ENCODE assay signal across 1 cellular context in genomic region chr7:12866237-12866636, GRCh38.
TF ChIP-seq lines count a peak whose summit lies in the region.

No MANE protein-coding gene starts in this region.

TF ChIP-seq in K562, 482 proteins besides CTCF, POLR2A, EP300 and RAD21 (continued from another document):
- TF ChIP-seq PBX2 (CRISPR knock-in tag; IDR thresholded peaks at IDR 0.05; ENCODE audit: low read depth) (no peak), PBX2 (tag; conservative IDR thresholded peaks at IDR 0.05; ENCODE audit: low read depth) (peak; percentile 42; the same call in 1 of the 2 replicates), SP1 (CRISPR knock-in tag; IDR thresholded peaks at IDR 0.05) (no peak), TAL1 (IDR thresholded peaks at IDR 0.05) (peak; percentile 25; the same call in 1 of the 2 replicates), ZNF609 (CRISPR knock-in tag; IDR thresholded peaks at IDR 0.05; ENCODE audit: borderline replicate concordance) (no peak), ZNF398 (CRISPR knock-in tag; IDR thresholded peaks at IDR 0.05) (no peak), TAF9B (IDR thresholded peaks at IDR 0.05; ENCODE audit: partially characterized antibody) (no peak), TCF3 (CRISPR knock-in tag; IDR thresholded peaks at IDR 0.05) (peak; percentile 53; the same call in 1 of the 2 replicates), SAFB (IDR thresholded peaks at IDR 0.05; ENCODE audit: borderline replicate concordance, low read depth, low read length) (no peak), KLF6 (CRISPR knock-in tag; IDR thresholded peaks at IDR 0.05; ENCODE audit: borderline replicate concordance) (no peak), TBL1XR1 (IDR thresholded peaks at IDR 0.05; ENCODE audit: low read length in 2 of 2) (no peak), CBX2 (IDR thresholded peaks at IDR 0.05; ENCODE audit: insufficient read depth, low read length, poor library complexity, severe bottlenecking) (no peak), TCF7 (IDR thresholded peaks at IDR 0.05; ENCODE audit: borderline replicate concordance) (no peak), SMARCE1 (IDR thresholded peaks at IDR 0.05) (no peak), ZNF584 (CRISPR knock-in tag; IDR thresholded peaks at IDR 0.05; ENCODE audit: low read depth) (no peak), ZNF444 (CRISPR knock-in tag; IDR thresholded peaks at IDR 0.05) (no peak), ARID3B (CRISPR knock-in tag; IDR thresholded peaks at IDR 0.05; ENCODE audit: borderline replicate concordance) (no peak), E2F8 (IDR thresholded peaks at IDR 0.05; ENCODE audit: low read depth, partially characterized antibody) (no peak), NCOA2 (IDR thresholded peaks at IDR 0.05; ENCODE audit: partially characterized antibody in 2 of 2) (no peak), SNAPC5 (CRISPR knock-in tag; IDR thresholded peaks at IDR 0.05) (no peak), SLC30A9 (CRISPR knock-in tag; IDR thresholded peaks at IDR 0.05) (no peak), ATF6 (CRISPR knock-in tag; IDR thresholded peaks at IDR 0.05) (no peak), SMAD4 (CRISPR knock-in tag; conservative IDR thresholded peaks at IDR 0.05) (no peak), IFI16 (CRISPR knock-in tag; IDR thresholded peaks at IDR 0.05) (no peak), MAFG (tag; conservative IDR thresholded peaks at IDR 0.05) (no peak), U2AF2 (optimal IDR thresholded peaks at IDR 0.05; ENCODE audit: low read depth, low read length) (no peak), ILK (tag; IDR thresholded peaks at IDR 0.05; ENCODE audit: borderline replicate concordance, low read depth) (no peak), ETV6 (IDR thresholded peaks at IDR 0.05; ENCODE audit: borderline replicate concordance in 1 of 2, low read depth in 2 of 2, low read length in 1 of 2) (no peak), ETV6 (CRISPR knock-in tag; IDR thresholded peaks at IDR 0.05; ENCODE audit: borderline replicate concordance) (no peak), STAT5A (IDR thresholded peaks at IDR 0.05; ENCODE audit: borderline replicate concordance, low read length) (peak; percentile 12; the same call in 1 of the 2 replicates), ARID1B (IDR thresholded peaks at IDR 0.05) (peak; percentile 59), MEIS2 (IDR thresholded peaks at IDR 0.05; ENCODE audit: partially characterized antibody) (peak; percentile 67), HEY1 (CRISPR knock-in tag; IDR thresholded peaks at IDR 0.05; ENCODE audit: borderline replicate concordance) (no peak), ZNF175 (CRISPR knock-in tag; IDR thresholded peaks at IDR 0.05; ENCODE audit: low read depth) (no peak), ID3 (CRISPR knock-in tag; IDR thresholded peaks at IDR 0.05) (no peak), ID3 (tag; IDR thresholded peaks at IDR 0.05) (peak; percentile 72; the same call in 1 of the 2 replicates), TEAD4 (IDR thresholded peaks at IDR 0.05; ENCODE audit: low read length) (peak; percentile 42; the same call in 1 of the 2 replicates), TEAD4 (CRISPR knock-in tag; IDR thresholded peaks at IDR 0.05; ENCODE audit: borderline replicate concordance) (no peak), ZNF592 (IDR thresholded peaks at IDR 0.05) (no peak), CBFA2T3 (IDR thresholded peaks at IDR 0.05) (peak; percentile 36; the same call in 1 of the 2 replicates), NR1H2 (CRISPR knock-in tag; IDR thresholded peaks at IDR 0.05) (no peak)
